In genomic region chr3:152595975-152596832, GRCh38 we compare ENCODE assay signal across 1 cellular context.
TF ChIP-seq lines count a peak whose summit lies in the region.

No MANE protein-coding gene starts in this region.

TF ChIP-seq in WTC11, 78 proteins besides CTCF, POLR2A, EP300 and RAD21 (continued from another document):
- TF ChIP-seq, protein P1, sequence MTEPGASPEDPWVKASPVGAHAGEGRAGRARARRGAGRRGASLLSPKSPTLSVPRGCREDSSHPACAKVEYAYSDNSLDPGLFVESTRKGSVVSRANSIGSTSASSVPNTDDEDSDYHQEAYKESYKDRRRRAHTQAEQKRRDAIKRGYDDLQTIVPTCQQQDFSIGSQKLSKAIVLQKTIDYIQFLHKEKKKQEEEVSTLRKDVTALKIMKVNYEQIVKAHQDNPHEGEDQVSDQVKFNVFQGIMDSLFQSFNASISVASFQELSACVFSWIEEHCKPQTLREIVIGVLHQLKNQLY (CRISPR knock-in tag; IDR thresholded peaks at IDR 0.05): no peak
